Comparison of ENCODE assay signal across 1 cellular context in the genomic region with DNA sequence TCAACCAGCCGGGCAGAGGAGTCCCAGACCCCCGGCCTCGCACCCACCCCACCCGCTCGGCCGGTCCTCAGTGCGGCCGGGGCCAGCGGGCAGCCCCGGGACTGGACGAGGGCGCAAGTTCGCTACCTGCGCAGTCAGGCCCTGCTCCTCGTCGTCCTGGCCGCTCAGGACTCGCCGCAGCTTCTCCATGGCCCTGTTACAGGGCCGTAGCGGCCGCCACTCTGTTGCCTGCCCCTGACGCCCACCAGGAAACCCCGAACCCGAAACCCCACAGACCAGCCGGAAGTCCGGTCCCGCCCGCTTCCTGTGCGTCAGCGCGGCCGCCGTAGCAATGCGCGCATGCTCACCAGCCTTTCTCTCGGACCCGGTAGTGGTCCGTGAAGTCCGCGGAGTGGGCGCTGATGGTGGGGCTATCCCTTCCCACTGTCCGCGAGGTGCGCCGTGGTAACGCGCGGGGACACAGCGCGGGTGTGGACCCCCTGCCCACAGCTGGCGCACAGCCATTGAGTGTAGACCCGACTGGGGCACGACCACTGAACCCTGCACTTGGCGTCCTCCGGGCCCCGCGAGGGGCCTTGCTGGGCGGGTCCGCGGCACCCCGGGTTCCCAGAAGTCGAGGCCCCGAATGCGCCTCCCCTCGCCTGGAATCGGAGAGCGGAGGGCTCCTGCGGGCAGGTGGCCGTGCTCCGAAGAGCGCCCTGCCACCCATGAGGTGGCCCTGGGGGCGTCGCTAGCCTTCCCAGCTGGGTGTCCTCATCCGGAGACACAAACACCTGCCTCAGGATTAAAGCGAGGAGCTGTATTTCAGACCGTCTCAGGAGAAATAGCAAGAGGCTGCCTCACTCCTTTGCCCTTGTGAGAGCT.
TF ChIP-seq lines count a peak whose summit lies in the region.

A gene (minus strand): TSS at position 253 of the 864 bp plus-strand sequence. CDS start 64 bp downstream, at position 189.

TF ChIP-seq in H1, 55 proteins besides CTCF, POLR2A, EP300 and RAD21 (continued from another document):
- TF ChIP-seq, protein P1, sequence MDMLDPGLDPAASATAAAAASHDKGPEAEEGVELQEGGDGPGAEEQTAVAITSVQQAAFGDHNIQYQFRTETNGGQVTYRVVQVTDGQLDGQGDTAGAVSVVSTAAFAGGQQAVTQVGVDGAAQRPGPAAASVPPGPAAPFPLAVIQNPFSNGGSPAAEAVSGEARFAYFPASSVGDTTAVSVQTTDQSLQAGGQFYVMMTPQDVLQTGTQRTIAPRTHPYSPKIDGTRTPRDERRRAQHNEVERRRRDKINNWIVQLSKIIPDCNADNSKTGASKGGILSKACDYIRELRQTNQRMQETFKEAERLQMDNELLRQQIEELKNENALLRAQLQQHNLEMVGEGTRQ (IDR thresholded peaks at IDR 0.05; ENCODE audit: low read length), result peak; percentile 44; the same call in 1 of the 2 replicates
- TF ChIP-seq ASH2L (IDR thresholded peaks at IDR 0.05; ENCODE audit: low read length), result peak; percentile 80
